Comparison of ENCODE assay signal across 10 cellular contexts in the genomic region with DNA sequence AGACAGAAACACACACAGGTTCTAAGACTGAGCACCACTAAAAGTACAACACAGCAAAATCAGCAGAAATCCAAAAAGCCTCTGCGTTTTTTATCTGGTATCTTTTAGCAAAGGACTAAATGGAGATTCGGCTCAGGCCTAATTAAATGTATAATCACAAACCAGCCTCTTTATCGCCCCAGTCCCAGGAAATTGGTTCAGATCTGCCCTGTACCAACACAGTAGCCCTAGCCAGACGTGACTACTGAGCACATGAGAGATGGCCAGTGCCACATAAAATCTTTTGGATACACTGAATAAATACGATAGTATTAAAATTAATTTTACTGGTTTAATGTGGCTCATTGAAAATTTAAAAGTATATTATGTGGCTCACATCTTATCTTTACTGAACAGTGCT. TPM values are rescaled to one million over a fixed set of nuclear protein-coding genes. Genes with fewer than 3 reads are reported as not detected.
DNase-seq lines count a peak whose midpoint lies in the region; ATAC-seq and TF ChIP-seq lines count a peak whose summit lies in the region.
"Had no signal": no experiment of that assay in that cellular context is flagged by ENCODE, and none has a peak within 500 bp of the region (broad histone marks: within the 10 kb centered on the region; RNA-seq: fewer than 3 reads in every experiment).

No MANE protein-coding gene starts in this region.

- no peak overlapping the region; the same call in 1 of the 2 replicates for H2AFZ ChIP-seq in OCI-LY7 (ENCODE audit: low read length)

- peaks cover 81% of the 10 kb centered on the region for H3K79me2 ChIP-seq in OCI-LY7 (ENCODE audit: insufficient read depth, low read depth, low read length)

- H3K4me3 ChIP-seq in OCI-LY7 (ENCODE audit: low read depth, low read length, poor library complexity, severe bottlenecking) (peak overlapping the region; percentile 45), coronary artery (no peak overlapping the region), skeletal muscle tissue (ENCODE audit: low read length in 3 of 3) (no peak overlapping the region)

- no peak for DNase-seq in OCI-LY7 (ENCODE audit: low spot score)
- DNase-seq in coronary artery (ENCODE audit: low spot score): no peak
- no peak for DNase-seq in retina
- no peak for DNase-seq in NCI-H446 treated with DMSO at 0.1 percent for 48 hours (lab: John Stamatoyannopoulos, UW)
- DNase-seq: NCI-H345; stimulated activated naive CD8-positive, alpha-beta T cell treated with anti-CD3 and anti-CD28 coated beads, Interleukin-15, Interleukin-2, amounts not matched to agents 100 U/mL and 50 U/mL, for 24 hours had no signal

- POLR2A ChIA-PET in OCI-LY7 (lab: Charles Lee): interaction anchor here (0.7 to 5.6 kb wide), 3 partner anchors 11 to 39 kb away, joined by 3 to 53 read pairs (median 3); no protein-coding TSS in a partner anchor

- CTCF ChIA-PET in OCI-LY7 (lab: Charles Lee; ENCODE audit: unreplicated experiment): no interaction called here

- peak overlapping the region; percentile 72; the same call in 1 of the 2 replicates for H3K27ac ChIP-seq in C4-2B
- H3K27ac ChIP-seq in OCI-LY7 (ENCODE audit: low read depth, low read length, poor library complexity, severe bottlenecking): peak overlapping the region; percentile 81
- H3K27ac ChIP-seq in coronary artery: peak overlapping the region; percentile 17 to 27
- H3K27ac ChIP-seq in skeletal muscle tissue (ENCODE audit: low read depth, low read length): peak overlapping the region; percentile 66

- no peaks in the 10 kb centered on the region for H3K27me3 ChIP-seq in skeletal muscle tissue (ENCODE audit: control insufficient read depth in 3 of 3, insufficient read depth in 3 of 3, low read length in 3 of 3)

- no peaks in the 10 kb centered on the region for H3K9me3 ChIP-seq in OCI-LY7 (ENCODE audit: low read length)
- H3K9me3 ChIP-seq in skeletal muscle tissue (ENCODE audit: control insufficient read depth in 3 of 3, low read length in 3 of 3): no peaks in the 10 kb centered on the region

- no peaks in the 10 kb centered on the region for H3K9me2 ChIP-seq in OCI-LY7 (ENCODE audit: insufficient read depth, low read length)

- ATAC-seq in GM19397 (IDR thresholded peaks at IDR 0.05; ENCODE audit: unreplicated experiment) (no peak), HG02759 (IDR thresholded peaks at IDR 0.05; ENCODE audit: unreplicated experiment) (no peak)
- ATAC-seq: stimulated activated naive CD8-positive, alpha-beta T cell treated with anti-CD3 and anti-CD28 coated beads, Interleukin-15, Interleukin-2, amounts not matched to agents 100 U/mL and 50 U/mL, for 24 hours had no signal

- H3K9ac ChIP-seq in skeletal muscle tissue (ENCODE audit: low read depth in 1 of 3, low read length in 3 of 3): no peak overlapping the region

- H3K4me1 ChIP-seq in OCI-LY7 (ENCODE audit: insufficient read depth, low read length, poor library complexity, severe bottlenecking) (peaks cover 91% of the 10 kb centered on the region), skeletal muscle tissue (ENCODE audit: control insufficient read depth in 3 of 3, insufficient read depth in 3 of 3, low read length in 3 of 3) (peaks cover 34 to 50% (median 47%) of the 10 kb centered on the region in 3 donors)

- no peaks in the 10 kb centered on the region for H4K20me1 ChIP-seq in OCI-LY7 (ENCODE audit: insufficient read depth, low read length)

- BruUV-seq in OCI-LY7 (replicated peaks; lab: Mats Ljungman, UMichigan): no TSS peak

- H3K4me2 ChIP-seq in OCI-LY7 (ENCODE audit: low read length): peak overlapping the region; percentile 75

- peaks cover 14% of the 10 kb centered on the region; the same call in 1 of the 2 replicates for H3K36me3 ChIP-seq in OCI-LY7 (ENCODE audit: insufficient read depth, low read length)
- peaks cover 0 to 3% (median 0%) of the 10 kb centered on the region in 3 donors for H3K36me3 ChIP-seq in skeletal muscle tissue (ENCODE audit: control insufficient read depth in 3 of 3, insufficient read depth in 3 of 3, low read length in 3 of 3)

- intact Hi-C loops in OCI-LY7 (cut with micrococcal nuclease; ENCODE audit: unreplicated experiment): no loop called here

- TF ChIP-seq CTCF in C4-2B (conservative IDR thresholded peaks at IDR 0.05) (no peak), OCI-LY7 (conservative IDR thresholded peaks at IDR 0.05; ENCODE audit: low read length) (no peak), coronary artery (IDR thresholded peaks at IDR 0.05) (no peak)

RNA-seq across cellular contexts. Expression of a gene that starts 19.7 kb away (rescaled TPM):
- total RNA-seq in OCI-LY7 (2014; rRNA removed; shearing (Covaris generic)): 22.8 and 30.9 TPM in 2 replicates
- total RNA-seq in OCI-LY7 (2022) (38.2 and 41.5 TPM in 2 replicates), skeletal muscle tissue (30.3 TPM)

RNA-seq across cellular contexts. Expression of a gene that starts 34.6 kb away (rescaled TPM):
- not detected in 2 replicates for total RNA-seq in OCI-LY7 (2014; rRNA removed; shearing (Covaris generic))
- total RNA-seq in OCI-LY7 (2022): not detected in 2 replicates
- total RNA-seq in skeletal muscle tissue: not detected

Comparison
In these comparisons a context has a peak if more than half of its experiments do, and no peak if none do; other contexts are left out.
1. H3K27ac ChIP-seq: peak in every context shown above with its lines; median percentile 81 in OCI-LY7; 72 in C4-2B; 66 in skeletal muscle tissue; 22 in coronary artery.